Comparison of ENCODE assay signal across 8 cellular contexts in the genomic region with DNA sequence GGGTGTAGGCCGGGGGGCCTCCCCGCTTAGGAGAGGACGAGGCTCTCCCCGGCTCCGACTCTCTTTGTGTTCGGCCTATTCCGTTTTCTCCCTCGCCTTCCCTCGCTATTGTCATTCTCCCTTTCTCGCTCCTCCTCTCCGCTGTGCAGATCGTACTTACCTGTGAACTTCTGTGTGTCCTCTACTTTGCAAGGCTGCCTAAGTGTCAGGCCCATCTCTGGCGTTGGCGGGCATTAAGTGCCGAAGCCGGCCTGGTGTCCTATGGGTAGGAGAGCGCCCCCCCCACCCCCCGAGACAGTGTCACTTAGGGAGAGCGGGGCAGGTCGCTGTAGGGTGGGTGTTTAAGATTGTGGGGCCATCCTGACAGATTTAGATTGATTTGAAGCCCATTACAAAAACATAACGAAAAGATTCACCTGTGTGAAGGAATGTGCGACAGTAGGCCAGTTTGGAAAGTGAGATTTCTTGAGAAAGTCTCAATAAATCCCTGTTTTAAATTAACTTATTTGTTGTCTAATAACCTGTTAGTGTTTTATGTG. TPM values are rescaled to one million over a fixed set of nuclear protein-coding genes. Genes with fewer than 3 reads are reported as not detected.
DNase-seq lines count a peak whose midpoint lies in the region; ATAC-seq and TF ChIP-seq lines count a peak whose summit lies in the region.

No MANE protein-coding gene starts in this region.

- peak; percentile 43 for TF ChIP-seq CTCF in DOHH2 (IDR thresholded peaks at IDR 0.05; ENCODE audit: low read depth, low read length, poor library complexity, severe bottlenecking)

- peaks cover 88% of the 10 kb centered on the region for H3K36me3 ChIP-seq in DOHH2 (ENCODE audit: control insufficient read depth, low read length)

- peak overlapping the region; percentile 61 for H3K4me2 ChIP-seq in DOHH2 (ENCODE audit: low read length)

- H3K9me3 ChIP-seq in DOHH2 (ENCODE audit: control insufficient read depth, insufficient read depth, low read length) = peaks cover 26% of the 10 kb centered on the region

- H3K4me3 ChIP-seq in DOHH2 (ENCODE audit: low read length) = peak overlapping the region; percentile 89

- H4K20me1 ChIP-seq in DOHH2 (ENCODE audit: control insufficient read depth, insufficient read depth, low read depth, low read length) = peaks cover 7% of the 10 kb centered on the region; the same call in 1 of the 2 replicates

- peak overlapping the region; percentile 100 for H3K27ac Mint-ChIP-seq in T-helper 1 cell treated with Interleukin-12 subunit alpha and Interleukin-12 subunit beta and Interleukin-4 antibody, amounts not matched to agents 30 μg/mL and 1 μg/mL, for 36 hours

- H3K27ac ChIP-seq in DOHH2 (ENCODE audit: low read depth, low read length) = peak overlapping the region; percentile 86

- H3F3A ChIP-seq in DOHH2 (ENCODE audit: control insufficient read depth, insufficient read depth) = 0 out of 2 replicates have a peak, but pooled peaks cover under 1% of the 10 kb centered on the region

- in situ Hi-C loops in T47D (cut with HindIII; ENCODE audit: low pct_unique_long_range_greater_than_20kb, low sequenced_read_pairs) = no loop called here

- peaks cover 42% of the 10 kb centered on the region for H3K4me1 ChIP-seq in DOHH2 (ENCODE audit: control insufficient read depth, low read length)

- H3K36me3 Mint-ChIP-seq in T-helper 1 cell treated with Interleukin-12 subunit alpha and Interleukin-12 subunit beta and Interleukin-4 antibody, amounts not matched to agents 30 μg/mL and 1 μg/mL, for 36 hours (ENCODE audit: low read depth) = peaks cover 68% of the 10 kb centered on the region

- ATAC-seq in GM21390 (IDR thresholded peaks at IDR 0.05; ENCODE audit: unreplicated experiment) = peak; percentile 29

- peaks cover 78% of the 10 kb centered on the region for H3K79me2 ChIP-seq in DOHH2 (ENCODE audit: control insufficient read depth, low read length)

- H3K27me3 Mint-ChIP-seq in T-helper 1 cell treated with Interleukin-12 subunit alpha and Interleukin-12 subunit beta and Interleukin-4 antibody, amounts not matched to agents 30 μg/mL and 1 μg/mL, for 36 hours (ENCODE audit: low read depth) = no peaks in the 10 kb centered on the region

- DNase-seq in HT-29 (ENCODE audit: low spot score) (peak; percentile 71), T47D (ENCODE audit: low read depth in 1 of 2, low spot score in 1 of 2) (peak; percentile 28 to 44), islet precursor cell (peak; percentile 63), mesenteric fat pad (ENCODE audit: low spot score) (no peak)
- DNase-seq in stimulated activated CD4-positive, alpha-beta T cell treated with anti-CD3 and anti-CD28 coated beads, Interleukin-1b, Interleukin-23, amount 100 ng/mL, for 24 hours (ENCODE audit: low read depth in 4 of 4, low spot score in 1 of 4) = peak; percentile 6 to 21 (median 12)

- H3K27me3 ChIP-seq in DOHH2 (ENCODE audit: control insufficient read depth, low read length) = no peaks in the 10 kb centered on the region

- H3K9me2 ChIP-seq in DOHH2 (replicated peaks; ENCODE audit: control insufficient read depth, low read length) = no peaks in the 10 kb centered on the region

- H3K4me3 Mint-ChIP-seq in T-helper 1 cell treated with Interleukin-12 subunit alpha and Interleukin-12 subunit beta and Interleukin-4 antibody, amounts not matched to agents 30 μg/mL and 1 μg/mL, for 36 hours = peak overlapping the region; percentile 100

- peaks cover 19% of the 10 kb centered on the region for H3K9me3 Mint-ChIP-seq in T-helper 1 cell treated with Interleukin-12 subunit alpha and Interleukin-12 subunit beta and Interleukin-4 antibody, amounts not matched to agents 30 μg/mL and 1 μg/mL, for 36 hours

- H3K4me1 Mint-ChIP-seq in T-helper 1 cell treated with Interleukin-12 subunit alpha and Interleukin-12 subunit beta and Interleukin-4 antibody, amounts not matched to agents 30 μg/mL and 1 μg/mL, for 36 hours (ENCODE audit: low read depth) = peaks cover 41% of the 10 kb centered on the region

RNA-seq across cellular contexts. Expression of a gene that starts 0.6 kb away (rescaled TPM):
- 36.6 and 45.2 TPM in 2 replicates for total RNA-seq in HT-29 (2014; rRNA removed; shearing (Covaris generic))
- total RNA-seq in mesenteric fat pad = 43.7 TPM
